In genomic region chr13:48185018-48185417, GRCh38 we compare ENCODE assay signal across 20 cellular contexts. TPM values are rescaled to one million over a fixed set of nuclear protein-coding genes. Genes with fewer than 3 reads are reported as not detected.
A peak's percentile ranks its signal among the peaks of the same experiment; 100 is the strongest.
DNase-seq lines count a peak whose midpoint lies in the region; ATAC-seq and TF ChIP-seq lines count a peak whose summit lies in the region.
"Had no signal": no experiment of that assay in that cellular context is flagged by ENCODE, and none has a peak within 500 bp of the region (broad histone marks: within the 10 kb centered on the region; RNA-seq: fewer than 3 reads in every experiment).

No MANE protein-coding gene starts in this region.

- intact Hi-C loops in activated T-helper 1 cell treated with anti-CD3 and anti-CD28 coated beads, Interleukin-12 subunit alpha, Interleukin-12 subunit beta, Interleukin-2, Interleukin-4 antibody, amounts not matched to agents 30 ng/mL and 10 ng/mL and 1 ng/mL, durations not matched to agents 14 hours and 24 hours and 36 hours (cut with micrococcal nuclease): no loop called here

- TF ChIP-seq CTCF in Loucy (conservative IDR thresholded peaks at IDR 0.05; ENCODE audit: low read length): no peak

- H3K4me1 ChIP-seq in CD8-positive, alpha-beta memory T cell (ENCODE audit: insufficient read depth, low read length): peaks cover 62% of the 10 kb centered on the region
- H3K4me1 ChIP-seq in Loucy (ENCODE audit: insufficient read depth, low read length, poor library complexity, severe bottlenecking): peaks cover 67% of the 10 kb centered on the region
- peaks cover 11% of the 10 kb centered on the region for H3K4me1 ChIP-seq in adipocyte (ENCODE audit: control insufficient read depth, insufficient read depth, low read length)
- H3K4me1 ChIP-seq: neural progenitor cell, upper lobe of left lung had no signal

- POLR2A ChIA-PET in CD8-positive, alpha-beta memory T cell (lab: Charles Lee): interaction anchor here (0.8 to 3.0 kb wide), 5 partner anchors 28 to 147 kb away, joined by 3 to 28 read pairs (median 3); partner anchors contain the start of genes ITM2B and NUDT15
- POLR2A ChIA-PET in naive thymus-derived CD8-positive, alpha-beta T cell (lab: Charles Lee): interaction anchor here (0.7 to 6.8 kb wide), 12 partner anchors 9 to 57 kb away, joined by 3 to 83 read pairs (median 6); partner anchors contain the start of gene ITM2B

- H3K27ac Mint-ChIP-seq in CD8-positive, alpha-beta memory T cell: peak overlapping the region; percentile 56 to 97 (median 78)
- H3K27ac Mint-ChIP-seq in naive thymus-derived CD8-positive, alpha-beta T cell: peak overlapping the region; percentile 82 to 99 (median 94)
- H3K27ac Mint-ChIP-seq in activated T-helper 1 cell treated with anti-CD3 and anti-CD28 coated beads, Interleukin-12 subunit alpha, Interleukin-12 subunit beta, Interleukin-2, Interleukin-4 antibody, amounts not matched to agents 30 ng/mL and 10 ng/mL and 1 ng/mL, durations not matched to agents 14 hours and 24 hours and 36 hours: no peak overlapping the region
- H3K27ac Mint-ChIP-seq: activated CD4-positive, alpha-beta T cell treated with anti-CD3 and anti-CD28 coated beads for 36 hours; mesothelial cell of epicardium; neural progenitor cell had no signal

- H3K27me3 ChIP-seq in CD8-positive, alpha-beta memory T cell (ENCODE audit: insufficient read depth, low read length, poor library complexity, severe bottlenecking): no peaks in the 10 kb centered on the region
- H3K27me3 ChIP-seq in Loucy (ENCODE audit: insufficient read depth, low read length, poor library complexity, severe bottlenecking): no peaks in the 10 kb centered on the region
- no peaks in the 10 kb centered on the region for H3K27me3 ChIP-seq in adipocyte (replicated peaks; ENCODE audit: control insufficient read depth, insufficient read depth, low read length)
- H3K27me3 ChIP-seq: neural progenitor cell, upper lobe of left lung had no signal

- no peaks in the 10 kb centered on the region for H3K9me2 ChIP-seq in Loucy (replicated peaks; ENCODE audit: low read depth, low read length)

- H3K4me3 Mint-ChIP-seq in CD8-positive, alpha-beta memory T cell: peak overlapping the region in 4 of 7 donors; percentile 32 to 41 (median 36)
- H3K4me3 Mint-ChIP-seq in naive thymus-derived CD8-positive, alpha-beta T cell: peak overlapping the region in 9 of 10 donors; percentile 22 to 73 (median 55)
- no peak overlapping the region for H3K4me3 Mint-ChIP-seq in activated T-helper 1 cell treated with anti-CD3 and anti-CD28 coated beads, Interleukin-12 subunit alpha, Interleukin-12 subunit beta, Interleukin-2, Interleukin-4 antibody, amounts not matched to agents 30 ng/mL and 10 ng/mL and 1 ng/mL, durations not matched to agents 14 hours and 24 hours and 36 hours
- H3K4me3 Mint-ChIP-seq: activated CD4-positive, alpha-beta T cell treated with anti-CD3 and anti-CD28 coated beads for 36 hours; mesothelial cell of epicardium; neural progenitor cell had no signal

- peaks cover 57 to 70% (median 69%) of the 10 kb centered on the region in 3 donors for H3K4me1 Mint-ChIP-seq in CD8-positive, alpha-beta memory T cell
- H3K4me1 Mint-ChIP-seq in naive thymus-derived CD8-positive, alpha-beta T cell: peaks cover 31 to 74% (median 65%) of the 10 kb centered on the region in 4 donors
- H3K4me1 Mint-ChIP-seq in activated T-helper 1 cell treated with anti-CD3 and anti-CD28 coated beads, Interleukin-12 subunit alpha, Interleukin-12 subunit beta, Interleukin-2, Interleukin-4 antibody, amounts not matched to agents 30 ng/mL and 10 ng/mL and 1 ng/mL, durations not matched to agents 14 hours and 24 hours and 36 hours (ENCODE audit: low read depth): peaks cover 21% of the 10 kb centered on the region
- H3K4me1 Mint-ChIP-seq: neural progenitor cell had no signal

- H3K36me3 Mint-ChIP-seq in CD8-positive, alpha-beta memory T cell: peaks cover 0 to 5% (median 4%) of the 10 kb centered on the region in 3 donors
- no peaks in the 10 kb centered on the region for H3K36me3 Mint-ChIP-seq in naive thymus-derived CD8-positive, alpha-beta T cell
- H3K36me3 Mint-ChIP-seq in activated T-helper 1 cell treated with anti-CD3 and anti-CD28 coated beads, Interleukin-12 subunit alpha, Interleukin-12 subunit beta, Interleukin-2, Interleukin-4 antibody, amounts not matched to agents 30 ng/mL and 10 ng/mL and 1 ng/mL, durations not matched to agents 14 hours and 24 hours and 36 hours (ENCODE audit: low read depth): no peaks in the 10 kb centered on the region
- H3K36me3 Mint-ChIP-seq: mesothelial cell of epicardium, neural progenitor cell had no signal

- H3K79me2 ChIP-seq in Loucy (ENCODE audit: insufficient read depth, low read length): no peaks in the 10 kb centered on the region

- no peak overlapping the region; the same call in 1 of the 2 replicates for H2AFZ ChIP-seq in Loucy (ENCODE audit: low read length)
- H2AFZ ChIP-seq: neural progenitor cell had no signal

- no peak overlapping the region for H3K27ac ChIP-seq in CD8-positive, alpha-beta memory T cell (ENCODE audit: low read depth, low read length)
- H3K27ac ChIP-seq: neural progenitor cell, upper lobe of left lung had no signal

- H4K20me1 ChIP-seq in Loucy (ENCODE audit: insufficient read depth, low read length, poor library complexity, severe bottlenecking): no peaks in the 10 kb centered on the region

- H3K27me3 Mint-ChIP-seq in CD8-positive, alpha-beta memory T cell: no peaks in the 10 kb centered on the region
- no peaks in the 10 kb centered on the region for H3K27me3 Mint-ChIP-seq in naive thymus-derived CD8-positive, alpha-beta T cell
- peaks cover 2% of the 10 kb centered on the region for H3K27me3 Mint-ChIP-seq in activated T-helper 1 cell treated with anti-CD3 and anti-CD28 coated beads, Interleukin-12 subunit alpha, Interleukin-12 subunit beta, Interleukin-2, Interleukin-4 antibody, amounts not matched to agents 30 ng/mL and 10 ng/mL and 1 ng/mL, durations not matched to agents 14 hours and 24 hours and 36 hours (ENCODE audit: insufficient read depth)
- H3K27me3 Mint-ChIP-seq: activated CD4-positive, alpha-beta T cell treated with anti-CD3 and anti-CD28 coated beads for 36 hours; stimulated activated naive CD8-positive, alpha-beta T cell treated with anti-CD3 and anti-CD28 coated beads, Interleukin-15, amount 100 ng/mL, for 72 hours had no signal

- H3K9ac ChIP-seq in Loucy (ENCODE audit: low read depth, low read length, poor library complexity, severe bottlenecking) (peak overlapping the region; percentile 22), adipocyte (ENCODE audit: low read length) (peak overlapping the region; percentile 39)
- H3K9ac ChIP-seq: neural progenitor cell had no signal

- H3K4me3 ChIP-seq in CD8-positive, alpha-beta memory T cell (ENCODE audit: low read length): no peak overlapping the region
- H3K4me3 ChIP-seq in Loucy (ENCODE audit: low read length, poor library complexity, severe bottlenecking) (no peak overlapping the region), adipocyte (ENCODE audit: low read length) (no peak overlapping the region)
- H3K4me3 ChIP-seq: neural progenitor cell, upper lobe of left lung had no signal

- CTCF ChIA-PET in CD8-positive, alpha-beta memory T cell (lab: Charles Lee): interaction anchor here (0.8 to 2.9 kb wide), 7 partner anchors 29 to 58 kb away, joined by 3 to 15 read pairs (median 8); partner anchors contain the start of gene ITM2B

- no peak for ATAC-seq in naive thymus-derived CD8-positive, alpha-beta T cell
- no peak for ATAC-seq in GM19467 (IDR thresholded peaks at IDR 0.05; ENCODE audit: unreplicated experiment)
- no peak for ATAC-seq in HG03460 (IDR thresholded peaks at IDR 0.05; ENCODE audit: unreplicated experiment)
- ATAC-seq: activated CD4-positive, alpha-beta T cell treated with anti-CD3 and anti-CD28 coated beads for 36 hours; left colon had no signal

- no peaks in the 10 kb centered on the region for H3K9me3 Mint-ChIP-seq in CD8-positive, alpha-beta memory T cell
- no peaks in the 10 kb centered on the region for H3K9me3 Mint-ChIP-seq in naive thymus-derived CD8-positive, alpha-beta T cell
- no peaks in the 10 kb centered on the region for H3K9me3 Mint-ChIP-seq in activated T-helper 1 cell treated with anti-CD3 and anti-CD28 coated beads, Interleukin-12 subunit alpha, Interleukin-12 subunit beta, Interleukin-2, Interleukin-4 antibody, amounts not matched to agents 30 ng/mL and 10 ng/mL and 1 ng/mL, durations not matched to agents 14 hours and 24 hours and 36 hours
- H3K9me3 Mint-ChIP-seq: mesothelial cell of epicardium; neural progenitor cell; stimulated activated naive CD8-positive, alpha-beta T cell treated with anti-CD3 and anti-CD28 coated beads, Interleukin-15, amount 100 ng/mL, for 72 hours had no signal

- peak overlapping the region; percentile 31 for H3K4me2 ChIP-seq in Loucy (ENCODE audit: low read depth, low read length, poor library complexity, severe bottlenecking)
- H3K4me2 ChIP-seq: neural progenitor cell had no signal

- H3K9me3 ChIP-seq in CD8-positive, alpha-beta memory T cell (ENCODE audit: low read length): no peaks in the 10 kb centered on the region
- H3K9me3 ChIP-seq in Loucy (ENCODE audit: insufficient read depth, low read depth, low read length) (no peaks in the 10 kb centered on the region), adipocyte (ENCODE audit: control insufficient read depth, low read length) (no peaks in the 10 kb centered on the region)
- H3K9me3 ChIP-seq: upper lobe of left lung had no signal

- H3K36me3 ChIP-seq in CD8-positive, alpha-beta memory T cell (ENCODE audit: insufficient read depth, low read length): no peaks in the 10 kb centered on the region
- no peaks in the 10 kb centered on the region for H3K36me3 ChIP-seq in Loucy (ENCODE audit: insufficient read depth, low read length)
- H3K36me3 ChIP-seq in adipocyte (ENCODE audit: control insufficient read depth, insufficient read depth, low read length, severe bottlenecking): no peaks in the 10 kb centered on the region
- H3K36me3 ChIP-seq: neural progenitor cell, upper lobe of left lung had no signal

- no peaks in the 10 kb centered on the region for H3F3A ChIP-seq in Loucy (ENCODE audit: low read depth)

- no peak for DNase-seq in CD8-positive, alpha-beta memory T cell
- no peak for DNase-seq in adipocyte (ENCODE audit: low read depth)
- DNase-seq in naive thymus-derived CD8-positive, alpha-beta T cell: no peak
- no peak for DNase-seq in activated T-helper 1 cell treated with anti-CD3 and anti-CD28 coated beads, Interleukin-12 subunit alpha, Interleukin-12 subunit beta, Interleukin-2, Interleukin-4 antibody, amounts not matched to agents 30 ng/mL and 10 ng/mL and 1 ng/mL, durations not matched to agents 14 hours and 24 hours and 36 hours (ENCODE audit: low spot score)
- DNase-seq: activated CD4-positive, alpha-beta T cell treated with anti-CD3 and anti-CD28 coated beads for 36 hours; activated gamma-delta T cell; effector CD8-positive, alpha-beta T cell; Kasumi-1; left colon; NCI-H1092 treated with DMSO at 0.1 percent for 48 hours; NCI-H2107; RPMI8226; stimulated activated CD4-positive, alpha-beta T cell treated with anti-CD3 and anti-CD28 coated beads, Interleukin-2, amount 100 ng/mL, for 24 hours; stimulated activated naive CD8-positive, alpha-beta T cell treated with anti-CD3 and anti-CD28 coated beads, Interleukin-15, amount 100 ng/mL, for 72 hours had no signal

RNA-seq across cellular contexts. Expression of gene ITM2B, which starts 48.0 kb away (rescaled TPM):
- 100 to 1,000 TPM; 122 to 127 TPM for total RNA-seq in CD8-positive, alpha-beta memory T cell
- polyA plus RNA-seq in CD8-positive, alpha-beta memory T cell: 1,289 TPM
- total RNA-seq in naive thymus-derived CD8-positive, alpha-beta T cell: 100 to 1,000 TPM; 733 to 793 TPM
- polyA plus RNA-seq in naive thymus-derived CD8-positive, alpha-beta T cell: 1,000 to 10,000 TPM; 1,063 to 1,292 (median 1,234) TPM
- total RNA-seq in activated T-helper 1 cell treated with anti-CD3 and anti-CD28 coated beads, Interleukin-12 subunit alpha, Interleukin-12 subunit beta, Interleukin-2, Interleukin-4 antibody, amounts not matched to agents 30 ng/mL and 10 ng/mL and 1 ng/mL, durations not matched to agents 14 hours and 24 hours and 36 hours: 56.2 and 61.2 TPM in 2 replicates

Comparison
In these comparisons a context has a peak if more than half of its experiments do, and no peak if none do; other contexts are left out.
1. RNA of gene ITM2B, which starts 48.0 kb away (total RNA-seq): 733 to 793 TPM in naive thymus-derived CD8-positive, alpha-beta T cell; 122 to 127 TPM in CD8-positive, alpha-beta memory T cell and 56.2 to 61.2 TPM in activated T-helper 1 cell treated with anti-CD3 and anti-CD28 coated beads, Interleukin-12 subunit alpha, Interleukin-12 subunit beta, Interleukin-2, Interleukin-4 antibody, amounts not matched to agents 30 ng/mL and 10 ng/mL and 1 ng/mL, durations not matched to agents 14 hours and 24 hours and 36 hours; every median in the first group is over 4 times any median in the second.